Comparison of ENCODE assay signal across 29 cellular contexts in the genomic region with DNA sequence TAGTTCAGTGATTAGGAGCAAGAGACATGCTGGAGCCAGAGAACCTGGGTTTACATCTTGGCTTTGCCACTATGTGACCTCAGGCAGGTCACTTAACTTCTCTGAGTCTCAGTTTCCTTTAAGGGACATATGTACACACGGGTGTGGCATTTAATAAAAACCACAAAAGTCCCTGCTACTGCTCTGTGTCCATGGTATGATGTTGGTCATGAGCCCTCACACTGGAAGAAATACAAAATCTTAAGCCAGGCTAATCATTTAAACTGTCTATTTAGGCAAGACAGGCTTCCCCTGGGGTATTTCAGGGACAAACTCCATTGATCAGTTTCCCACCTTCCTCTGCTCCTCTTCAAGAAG. TPM values are rescaled to one million over a fixed set of nuclear protein-coding genes. Genes with fewer than 3 reads are reported as not detected.
A peak's percentile ranks its signal among the peaks of the same experiment; 100 is the strongest.
DNase-seq lines count a peak whose midpoint lies in the region; ATAC-seq, FAIRE-seq and TF ChIP-seq lines count a peak whose summit lies in the region.
"Had no signal": no experiment of that assay in that cellular context is flagged by ENCODE, and none has a peak within 500 bp of the region (broad histone marks: within the 10 kb centered on the region; RNA-seq: fewer than 3 reads in every experiment).

No MANE protein-coding gene starts in this region.

- H3K4me1 ChIP-seq in heart left ventricle (peaks cover 0 to 45% (median 17%) of the 10 kb centered on the region in 12 donors), astrocyte (ENCODE audit: insufficient read depth, low read length) (peaks cover 26% of the 10 kb centered on the region), transverse colon (peaks cover 9 to 32% (median 20%) of the 10 kb centered on the region in 4 donors)
- H3K4me1 ChIP-seq: psoas muscle had no signal

- DNase-seq in heart left ventricle: no peak
- DNase-seq in cardiac septum (ENCODE audit: low spot score): no peak
- DNase-seq in astrocyte (ENCODE audit: low read depth): no peak
- no peak for DNase-seq in mesothelial cell of epicardium (ENCODE audit: low spot score in 2 of 2, unreplicated experiment in 2 of 2)
- no peak for DNase-seq in transverse colon
- DNase-seq in NCI-H2029 (lab: John Stamatoyannopoulos, UW): no peak
- no peak for DNase-seq in stimulated activated naive CD4-positive, alpha-beta T cell (lab: John Stamatoyannopoulos, UW)
- DNase-seq: activated CD4-positive, alpha-beta T cell treated with anti-CD3 and anti-CD28 coated beads, Interleukin-2, amount 10 ng/mL, durations not matched to agents 24 days and 14 days; Calu3; glutamatergic neuron; Kasumi-1; left lung; NCI-H187 treated with DMSO at 0.1 percent for 48 hours; NCI-H2227 treated with DMSO at 0.1 percent for 48 hours; NCI-H774; psoas muscle; SIG-M5; stimulated activated CD4-positive, alpha-beta T cell treated with anti-CD3 and anti-CD28 coated beads, Interleukin-4, amount 100 ng/mL, for 1 hour; T-helper 1 cell had no signal

- TF ChIP-seq POLR2A in heart left ventricle (IDR thresholded peaks at IDR 0.05) (no peak), transverse colon (IDR thresholded peaks at IDR 0.05) (no peak)

- in situ Hi-C loops in transverse colon (cut with MboI; ENCODE audit: low pct_ligation_motif_present in 1 of 4, low pct_unique_long_range_greater_than_20kb in 1 of 4, low sequenced_read_pairs in 3 of 4): no loop called here

- no peaks in the 10 kb centered on the region for H4K20me1 ChIP-seq in astrocyte (ENCODE audit: insufficient read depth, low read length)
- H4K20me1 ChIP-seq: BLaER1 had no signal

- H3K27ac ChIP-seq in heart left ventricle: peak overlapping the region in 8 of 12 donors; percentile 45 to 89 (median 76)
- peak overlapping the region; percentile 2 for H3K27ac ChIP-seq in astrocyte (ENCODE audit: low read depth, low read length)
- H3K27ac ChIP-seq in transverse colon: peak overlapping the region in 3 of 4 donors; percentile 42 to 86 (median 68)
- H3K27ac ChIP-seq: BLaER1, neural progenitor cell, psoas muscle had no signal

- FAIRE-seq in astrocyte (lab: Jason Lieb, UNC): no peak
- FAIRE-seq: A204.1, TTC549 had no signal

- ATAC-seq in heart left ventricle (no peak), GM18870 (IDR thresholded peaks at IDR 0.05; ENCODE audit: unreplicated experiment) (no peak)
- ATAC-seq: left lung, psoas muscle had no signal

- no peak overlapping the region for H3K9ac ChIP-seq in astrocyte (ENCODE audit: low read length)
- H3K9ac ChIP-seq: BLaER1, neural progenitor cell had no signal

- no peak for TF ChIP-seq CTCF in heart left ventricle (IDR thresholded peaks at IDR 0.05)
- TF ChIP-seq CTCF in astrocyte (IDR thresholded peaks at IDR 0.05; ENCODE audit: insufficient read depth, low read depth, low read length): no peak
- no peak for TF ChIP-seq CTCF in mesothelial cell of epicardium (IDR thresholded peaks at IDR 0.05; ENCODE audit: unreplicated experiment)
- TF ChIP-seq CTCF in transverse colon (IDR thresholded peaks at IDR 0.05): no peak

- WGBS in heart left ventricle, 4 donors: 49 to 71% (median 53%) methylated on average over 1 of the region's 1 CpG
- 17 to 21% methylated on average over 1 of the region's 1 CpG for WGBS in transverse colon (ENCODE audit: low coverage in 1 of 2), 2 donors

- H3K79me2 ChIP-seq in astrocyte (ENCODE audit: insufficient read depth, low read length): no peaks in the 10 kb centered on the region

- H3K9me3 ChIP-seq in heart left ventricle (peaks cover 0 to 21% (median 5%) of the 10 kb centered on the region in 12 donors), astrocyte (ENCODE audit: insufficient read depth, low read depth, low read length) (peaks cover 8% of the 10 kb centered on the region), transverse colon (no peaks in the 10 kb centered on the region)

- H3K9me3 Mint-ChIP-seq in astrocyte (ENCODE audit: unreplicated experiment) (peaks cover 10% of the 10 kb centered on the region), mesothelial cell of epicardium (peaks cover 14% of the 10 kb centered on the region)
- H3K9me3 Mint-ChIP-seq: activated naive CD4-positive, alpha-beta T cell treated with anti-CD3 and anti-CD28 coated beads, Interleukin-2, amount 50 U/mL, for 24 hours had no signal

- H3K27me3 ChIP-seq in heart left ventricle: no peaks in the 10 kb centered on the region
- peaks cover 6% of the 10 kb centered on the region for H3K27me3 ChIP-seq in astrocyte (ENCODE audit: insufficient read depth, low read length)
- H3K27me3 ChIP-seq in transverse colon: no peaks in the 10 kb centered on the region
- H3K27me3 ChIP-seq: BLaER1, left lung, neural progenitor cell had no signal

- H3K4me2 ChIP-seq in astrocyte (ENCODE audit: low read length): peak overlapping the region; percentile 39
- H3K4me2 ChIP-seq: neural progenitor cell had no signal

- H3K4me3 Mint-ChIP-seq in astrocyte (ENCODE audit: unreplicated experiment) (no peak overlapping the region), mesothelial cell of epicardium (no peak overlapping the region)
- H3K4me3 Mint-ChIP-seq: activated CD4-positive, alpha-beta T cell treated with anti-CD3 and anti-CD28 coated beads, Interleukin-2, amount 10 ng/mL, durations not matched to agents 24 days and 14 days; activated naive CD4-positive, alpha-beta T cell treated with anti-CD3 and anti-CD28 coated beads, Interleukin-2, amount 50 U/mL, for 24 hours; activated T-helper 1 cell treated with anti-CD3 and anti-CD28 coated beads, Interleukin-12 subunit alpha, Interleukin-12 subunit beta, Interleukin-2, Interleukin-4 antibody, amounts not matched to agents 30 ng/mL and 10 ng/mL and 1 ng/mL, durations not matched to agents 14 hours and 24 hours and 36 hours; GM23338; neural progenitor cell; stimulated activated naive CD8-positive, alpha-beta T cell treated with anti-CD3 and anti-CD28 coated beads, Interleukin-15, Interleukin-2, amounts not matched to agents 100 ng/mL and 50 ng/mL, for 24 hours; type B pancreatic cell had no signal

- H3K4me1 Mint-ChIP-seq in astrocyte (ENCODE audit: low read depth, unreplicated experiment) (no peaks in the 10 kb centered on the region), mesothelial cell of epicardium (peaks cover 51% of the 10 kb centered on the region)
- H3K4me1 Mint-ChIP-seq: activated naive CD4-positive, alpha-beta T cell treated with anti-CD3 and anti-CD28 coated beads, Interleukin-2, amount 50 U/mL, for 24 hours had no signal

- no peak overlapping the region for H3K27ac Mint-ChIP-seq in astrocyte (ENCODE audit: unreplicated experiment)
- peak overlapping the region; percentile 94 for H3K27ac Mint-ChIP-seq in mesothelial cell of epicardium
- H3K27ac Mint-ChIP-seq: activated CD4-positive, alpha-beta T cell treated with anti-CD3 and anti-CD28 coated beads, Interleukin-2, amount 10 ng/mL, durations not matched to agents 24 days and 14 days; activated naive CD4-positive, alpha-beta T cell treated with anti-CD3 and anti-CD28 coated beads, Interleukin-2, amount 50 U/mL, for 24 hours; activated T-helper 1 cell treated with anti-CD3 and anti-CD28 coated beads, Interleukin-12 subunit alpha, Interleukin-12 subunit beta, Interleukin-2, Interleukin-4 antibody, amounts not matched to agents 30 ng/mL and 10 ng/mL and 1 ng/mL, durations not matched to agents 14 hours and 24 hours and 36 hours; GM23338; neural progenitor cell; stimulated activated naive CD8-positive, alpha-beta T cell treated with anti-CD3 and anti-CD28 coated beads, Interleukin-15, Interleukin-2, amounts not matched to agents 100 ng/mL and 50 ng/mL, for 24 hours; type B pancreatic cell had no signal

- H3K36me3 Mint-ChIP-seq in astrocyte (ENCODE audit: low read depth, unreplicated experiment) (peaks cover 6% of the 10 kb centered on the region), mesothelial cell of epicardium (peaks cover 5% of the 10 kb centered on the region)
- H3K36me3 Mint-ChIP-seq: activated naive CD4-positive, alpha-beta T cell treated with anti-CD3 and anti-CD28 coated beads, Interleukin-2, amount 50 U/mL, for 24 hours; neural progenitor cell had no signal

- no peak overlapping the region for H3K4me3 ChIP-seq in heart left ventricle
- no peak overlapping the region for H3K4me3 ChIP-seq in astrocyte (ENCODE audit: insufficient read depth, low read depth, low read length)
- H3K4me3 ChIP-seq in transverse colon: no peak overlapping the region
- H3K4me3 ChIP-seq: BLaER1, GM23338, left lung, neural progenitor cell, psoas muscle had no signal

- intact Hi-C loops in heart left ventricle (cut with DNase I): no loop called here
- intact Hi-C loops in cardiac septum (cut with DNase I): no loop called here
- intact Hi-C loops in transverse colon (cut with DNase I; ENCODE audit: low total_unique reads): no loop called here

- no peaks in the 10 kb centered on the region for H3K36me3 ChIP-seq in heart left ventricle
- H3K36me3 ChIP-seq in astrocyte (ENCODE audit: insufficient read depth, low read length): no peaks in the 10 kb centered on the region
- H3K36me3 ChIP-seq in transverse colon: no peaks in the 10 kb centered on the region
- H3K36me3 ChIP-seq: BLaER1, left lung, neural progenitor cell had no signal

- H3K27me3 Mint-ChIP-seq in astrocyte (ENCODE audit: low read depth, unreplicated experiment) (peaks cover 27% of the 10 kb centered on the region), mesothelial cell of epicardium (ENCODE audit: low read depth) (no peaks in the 10 kb centered on the region)
- H3K27me3 Mint-ChIP-seq: activated CD4-positive, alpha-beta T cell treated with anti-CD3 and anti-CD28 coated beads, Interleukin-2, amount 10 ng/mL, durations not matched to agents 24 days and 14 days; type B pancreatic cell had no signal

- no peak for TF ChIP-seq EP300 in transverse colon (IDR thresholded peaks at IDR 0.05; ENCODE audit: low read depth)

- no peak overlapping the region for H2AFZ ChIP-seq in astrocyte (ENCODE audit: low read depth, low read length)

RNA-seq across cellular contexts. Expression of a gene that starts 12.9 kb away (rescaled TPM):
- total RNA-seq in heart left ventricle: 10 to 100 TPM; 11.9 to 95.2 (median 22.0) TPM
- 1 to 10 TPM; 5.3 to 7.3 TPM for polyA plus RNA-seq in heart left ventricle
- 37.6 TPM for total RNA-seq in cardiac septum
- 1.9 and 3.1 TPM in 2 replicates for total RNA-seq in astrocyte
- 113 to 118 TPM (median 117 TPM) in 3 replicates for total RNA-seq in mesothelial cell of epicardium
- total RNA-seq in transverse colon: 10 to 100 TPM in 3 of 4 donors, 1 to 10 TPM in 1; 9.4 to 22.3 (median 15.6) TPM

Comparison
In these comparisons a context has a peak if more than half of its experiments do, and no peak if none do; other contexts are left out.
1. H3K27ac ChIP-seq: peak in every context shown above with its lines; median percentile 76 in heart left ventricle; 68 in transverse colon; 2 in astrocyte.